In genomic region chr4:98506462-98507132, GRCh38 we compare ENCODE assay signal across 11 cellular contexts.
DNase-seq lines count a peak whose midpoint lies in the region; ATAC-seq and TF ChIP-seq lines count a peak whose summit lies in the region.
"Had no signal": no experiment of that assay in that cellular context is flagged by ENCODE, and none has a peak within 500 bp of the region (broad histone marks: within the 10 kb centered on the region; RNA-seq: fewer than 3 reads in every experiment).

No MANE protein-coding gene starts in this region.

- H3K4me3 Mint-ChIP-seq in progenitor cell of endocrine pancreas (ENCODE audit: low read depth) = no peak overlapping the region
- H3K4me3 Mint-ChIP-seq: activated T-helper 1 cell treated with anti-CD3 and anti-CD28 coated beads, Interleukin-12 subunit alpha, Interleukin-12 subunit beta, Interleukin-2, Interleukin-4 antibody, amounts not matched to agents 30 ng/mL and 10 ng/mL and 1 ng/mL, durations not matched to agents 14 hours and 24 hours and 36 hours had no signal

- H3K4me3 ChIP-seq in epithelial cell of esophagus (ENCODE audit: low read length) = no peak overlapping the region
- H3K4me3 ChIP-seq: skin epidermis had no signal

- peaks cover 3% of the 10 kb centered on the region for H3K27me3 Mint-ChIP-seq in progenitor cell of endocrine pancreas

- TF ChIP-seq CTCF in epithelial cell of esophagus (IDR thresholded peaks at IDR 0.05; ENCODE audit: insufficient read depth, low read depth, low read length, missing control alignments) = peak; percentile 21
- peak; percentile 31 for TF ChIP-seq CTCF in progenitor cell of endocrine pancreas (IDR thresholded peaks at IDR 0.05; ENCODE audit: unreplicated experiment)

- no peaks in the 10 kb centered on the region for H3K4me1 Mint-ChIP-seq in progenitor cell of endocrine pancreas (ENCODE audit: low read depth)

- no peak overlapping the region for H3K27ac Mint-ChIP-seq in progenitor cell of endocrine pancreas

- no peaks in the 10 kb centered on the region for H3K9me3 Mint-ChIP-seq in progenitor cell of endocrine pancreas (ENCODE audit: low read depth)

- no peaks in the 10 kb centered on the region for H3K36me3 Mint-ChIP-seq in progenitor cell of endocrine pancreas (ENCODE audit: insufficient read depth)

- no peak for ATAC-seq in HG02938 (IDR thresholded peaks at IDR 0.05; ENCODE audit: unreplicated experiment)

- peak; percentile 33 for DNase-seq in NCI-H82 (lab: John Stamatoyannopoulos, UW)
- DNase-seq in NCI-H82 treated with DMSO at 0.1 percent for 48 hours (lab: John Stamatoyannopoulos, UW; ENCODE audit: unreplicated experiment) = no peak
- DNase-seq in NCI-H526 treated with DMSO at 0.1 percent for 48 hours (lab: John Stamatoyannopoulos, UW) = peak; percentile 74
- DNase-seq in epithelial cell of esophagus (ENCODE audit: low read depth) = no peak
- no peak for DNase-seq in progenitor cell of endocrine pancreas (ENCODE audit: low spot score, unreplicated experiment)
- no peak for DNase-seq in SK-N-DZ (ENCODE audit: low spot score)
- DNase-seq in DMS79 (lab: John Stamatoyannopoulos, UW) = no peak
- DNase-seq: NK-92 treated with Interleukin-12 subunit alpha and Interleukin-12 subunit beta, amount 100 ng/mL, for 24 hours had no signal

Comparison
In these comparisons a context has a peak if more than half of its experiments do, and no peak if none do; other contexts are left out.
1. DNase-seq: peak in NCI-H82 (single experiment) and NCI-H526 treated with DMSO at 0.1 percent for 48 hours (single experiment); none in NCI-H82 treated with DMSO at 0.1 percent for 48 hours (single experiment), epithelial cell of esophagus (single experiment), progenitor cell of endocrine pancreas (single experiment), SK-N-DZ (single experiment) and DMS79 (single experiment).